In genomic region chr5:95252801-95253200, GRCh38 we compare ENCODE assay signal across 9 cellular contexts. TPM values are rescaled to one million over a fixed set of nuclear protein-coding genes. Genes with fewer than 3 reads are reported as not detected.
"Had no signal": no experiment of that assay in that cellular context is flagged by ENCODE, and none has a peak within 500 bp of the region (broad histone marks: within the 10 kb centered on the region; RNA-seq: fewer than 3 reads in every experiment).

No MANE protein-coding gene starts in this region.

- DNase-seq: IMR-90, Karpas-422, KBM-7, KG1 had no signal

- H3K4me2 ChIP-seq: KMS-11 had no signal

- ATAC-seq: HepG2 had no signal

- H3K27ac ChIP-seq: HL-60, KMS-11 had no signal

- FAIRE-seq: HepG2, HTR-8/SVneo had no signal

- H3K27ac Mint-ChIP-seq: IgD-negative memory B cell had no signal

- H3K4me1 Mint-ChIP-seq: IgD-negative memory B cell had no signal

- H3K4me3 Mint-ChIP-seq: IgD-negative memory B cell had no signal

- H3K9ac ChIP-seq: KMS-11 had no signal

RNA-seq across cellular contexts. Expression of gene MCTP1, which starts 32.1 kb away (rescaled TPM):
- total RNA-seq: IMR-90 had no signal
